16 cellular contexts compared by ENCODE assay signal in genomic region chr6:104640141-104640700, GRCh38.
DNase-seq lines count a peak whose midpoint lies in the region; ATAC-seq and TF ChIP-seq lines count a peak whose summit lies in the region.
"Had no signal": no experiment of that assay in that cellular context is flagged by ENCODE, and none has a peak within 500 bp of the region (broad histone marks: within the 10 kb centered on the region; RNA-seq: fewer than 3 reads in every experiment).

No MANE protein-coding gene starts in this region.

- no peak overlapping the region for H3K4me3 Mint-ChIP-seq in stimulated activated naive B cell treated with anti-CD40 and anti-IgM and Interleukin-4, amounts not matched to agents 10 μg/mL and 1 μg/mL and 100 μg/mL, for 72 hours
- no peak overlapping the region for H3K4me3 Mint-ChIP-seq in activated CD8-positive, alpha-beta T cell treated with anti-CD3 and anti-CD28 coated beads for 36 hours
- H3K4me3 Mint-ChIP-seq in activated T-helper 17 cell treated with anti-CD3 and anti-CD28 coated beads, Interleukin-2, amount 50 U/mL, for 72 hours = no peak overlapping the region
- H3K4me3 Mint-ChIP-seq: activated CD8-positive, alpha-beta memory T cell treated with anti-CD3 and anti-CD28 coated beads, Interleukin-2, amount 10 ng/mL, durations not matched to agents 7 days and 5 days; naive thymus-derived CD4-positive, alpha-beta T cell had no signal

- TF ChIP-seq EP300 in esophagus muscularis mucosa (IDR thresholded peaks at IDR 0.05) = no peak

- no peaks in the 10 kb centered on the region for H3K9me3 Mint-ChIP-seq in stimulated activated naive B cell treated with anti-CD40 and anti-IgM and Interleukin-4, amounts not matched to agents 10 μg/mL and 1 μg/mL and 100 μg/mL, for 72 hours
- no peaks in the 10 kb centered on the region for H3K9me3 Mint-ChIP-seq in activated CD8-positive, alpha-beta T cell treated with anti-CD3 and anti-CD28 coated beads for 36 hours
- H3K9me3 Mint-ChIP-seq in activated T-helper 17 cell treated with anti-CD3 and anti-CD28 coated beads, Interleukin-2, amount 50 U/mL, for 72 hours = no peaks in the 10 kb centered on the region

- H3K27me3 Mint-ChIP-seq in stimulated activated naive B cell treated with anti-CD40 and anti-IgM and Interleukin-4, amounts not matched to agents 10 μg/mL and 1 μg/mL and 100 μg/mL, for 72 hours = no peaks in the 10 kb centered on the region
- no peaks in the 10 kb centered on the region for H3K27me3 Mint-ChIP-seq in activated CD8-positive, alpha-beta T cell treated with anti-CD3 and anti-CD28 coated beads for 36 hours
- no peaks in the 10 kb centered on the region for H3K27me3 Mint-ChIP-seq in activated T-helper 17 cell treated with anti-CD3 and anti-CD28 coated beads, Interleukin-2, amount 50 U/mL, for 72 hours

- WGBS in esophagus muscularis mucosa = 44% methylated on average over 5 of the region's 5 CpGs

- H3K36me3 Mint-ChIP-seq in stimulated activated naive B cell treated with anti-CD40 and anti-IgM and Interleukin-4, amounts not matched to agents 10 μg/mL and 1 μg/mL and 100 μg/mL, for 72 hours = no peaks in the 10 kb centered on the region
- no peaks in the 10 kb centered on the region for H3K36me3 Mint-ChIP-seq in activated CD8-positive, alpha-beta T cell treated with anti-CD3 and anti-CD28 coated beads for 36 hours (ENCODE audit: low read depth)
- H3K36me3 Mint-ChIP-seq in activated T-helper 17 cell treated with anti-CD3 and anti-CD28 coated beads, Interleukin-2, amount 50 U/mL, for 72 hours (ENCODE audit: low read depth) = no peaks in the 10 kb centered on the region
- H3K36me3 Mint-ChIP-seq: activated CD8-positive, alpha-beta memory T cell treated with anti-CD3 and anti-CD28 coated beads, Interleukin-2, amount 10 ng/mL, durations not matched to agents 7 days and 5 days; naive thymus-derived CD4-positive, alpha-beta T cell had no signal

- intact Hi-C loops in esophagus muscularis mucosa (cut with DNase I) = no loop called here
- intact Hi-C loops in activated CD8-positive, alpha-beta T cell treated with anti-CD3 and anti-CD28 coated beads for 36 hours (cut with micrococcal nuclease) = no loop called here

- H3K4me3 ChIP-seq in RWPE2 (ENCODE audit: severe bottlenecking) (no peak overlapping the region), esophagus muscularis mucosa (no peak overlapping the region)
- H3K4me3 ChIP-seq: left lung had no signal

- peaks cover 4 to 30% of the 10 kb centered on the region in 2 donors for H3K4me1 Mint-ChIP-seq in stimulated activated naive B cell treated with anti-CD40 and anti-IgM and Interleukin-4, amounts not matched to agents 10 μg/mL and 1 μg/mL and 100 μg/mL, for 72 hours
- peaks cover 3% of the 10 kb centered on the region for H3K4me1 Mint-ChIP-seq in activated CD8-positive, alpha-beta T cell treated with anti-CD3 and anti-CD28 coated beads for 36 hours (ENCODE audit: low read depth)
- H3K4me1 Mint-ChIP-seq in activated T-helper 17 cell treated with anti-CD3 and anti-CD28 coated beads, Interleukin-2, amount 50 U/mL, for 72 hours = no peaks in the 10 kb centered on the region

- no peaks in the 10 kb centered on the region for H3K27me3 ChIP-seq in RWPE2 (ENCODE audit: insufficient read depth, poor library complexity, severe bottlenecking)
- H3K27me3 ChIP-seq in esophagus muscularis mucosa = no peaks in the 10 kb centered on the region
- H3K27me3 ChIP-seq: left lung had no signal

- ATAC-seq in HG03378 (IDR thresholded peaks at IDR 0.05; ENCODE audit: unreplicated experiment) (peak; percentile 8), RWPE2 (ENCODE audit: low read depth) (no peak)
- ATAC-seq in stimulated activated naive B cell treated with anti-CD40 and anti-IgM and Interleukin-4, amounts not matched to agents 10 μg/mL and 1 μg/mL and 100 μg/mL, for 72 hours (replicated peaks) = no peak
- no peak for ATAC-seq in activated CD8-positive, alpha-beta T cell treated with anti-CD3 and anti-CD28 coated beads for 36 hours
- no peak for ATAC-seq in activated T-helper 17 cell treated with anti-CD3 and anti-CD28 coated beads, Interleukin-2, amount 50 U/mL, for 72 hours (replicated peaks)
- ATAC-seq: activated CD4-positive, CD25-positive, alpha-beta regulatory T cell treated with anti-CD3 and anti-CD28 coated beads, Interleukin-2, amount 50 U/mL, for 24 hours; activated CD8-positive, alpha-beta memory T cell treated with anti-CD3 and anti-CD28 coated beads, Interleukin-2, amount 10 ng/mL, durations not matched to agents 7 days and 5 days had no signal

- no peaks in the 10 kb centered on the region for H3K36me3 ChIP-seq in RWPE2 (ENCODE audit: low read depth)
- no peaks in the 10 kb centered on the region for H3K36me3 ChIP-seq in esophagus muscularis mucosa
- H3K36me3 ChIP-seq: left lung had no signal

- DNase-seq in RWPE2 (ENCODE audit: low spot score) = no peak
- no peak for DNase-seq in esophagus muscularis mucosa (ENCODE audit: extremely low spot score)
- DNase-seq in stimulated activated naive B cell treated with anti-CD40 and anti-IgM and Interleukin-4, amounts not matched to agents 10 μg/mL and 1 μg/mL and 100 μg/mL, for 72 hours = no peak
- no peak for DNase-seq in NCI-H187 treated with DMSO at 0.1 percent for 48 hours (lab: John Stamatoyannopoulos, UW)
- no peak for DNase-seq in activated CD8-positive, alpha-beta T cell treated with anti-CD3 and anti-CD28 coated beads for 36 hours
- DNase-seq: activated CD8-positive, alpha-beta memory T cell treated with anti-CD3 and anti-CD28 coated beads, Interleukin-2, amount 10 ng/mL, durations not matched to agents 7 days and 5 days; C1 segment of cervical spinal cord; effector CD8-positive, alpha-beta T cell; GOT3; left lung; naive thymus-derived CD4-positive, alpha-beta T cell; NCI-H2029 treated with DMSO at 0.1 percent for 48 hours; stimulated activated CD4-positive, alpha-beta T cell treated with anti-CD3 and anti-CD28 coated beads, Interleukin-15, amount 100 ng/mL, for 24 hours had no signal

- CTCF ChIA-PET in activated CD8-positive, alpha-beta T cell treated with anti-CD3 and anti-CD28 coated beads for 36 hours (lab: Charles Lee) = no interaction called here

- TF ChIP-seq CTCF in RWPE2 (IDR thresholded peaks at IDR 0.05; ENCODE audit: poor library complexity, severe bottlenecking) = no peak
- TF ChIP-seq CTCF in esophagus muscularis mucosa (IDR thresholded peaks at IDR 0.05) = no peak
- no peak for TF ChIP-seq CTCF in activated CD8-positive, alpha-beta T cell treated with anti-CD3 and anti-CD28 coated beads for 36 hours (IDR thresholded peaks at IDR 0.05)

- peak overlapping the region; percentile 37 for H3K27ac Mint-ChIP-seq in stimulated activated naive B cell treated with anti-CD40 and anti-IgM and Interleukin-4, amounts not matched to agents 10 μg/mL and 1 μg/mL and 100 μg/mL, for 72 hours
- no peak overlapping the region for H3K27ac Mint-ChIP-seq in activated CD8-positive, alpha-beta T cell treated with anti-CD3 and anti-CD28 coated beads for 36 hours
- no peak overlapping the region for H3K27ac Mint-ChIP-seq in activated T-helper 17 cell treated with anti-CD3 and anti-CD28 coated beads, Interleukin-2, amount 50 U/mL, for 72 hours
- H3K27ac Mint-ChIP-seq: activated CD8-positive, alpha-beta memory T cell treated with anti-CD3 and anti-CD28 coated beads, Interleukin-2, amount 10 ng/mL, durations not matched to agents 7 days and 5 days; naive thymus-derived CD4-positive, alpha-beta T cell had no signal

- peaks cover 30% of the 10 kb centered on the region for H3K4me1 ChIP-seq in RWPE2 (ENCODE audit: insufficient read depth, poor library complexity, severe bottlenecking)
- H3K4me1 ChIP-seq in esophagus muscularis mucosa = peaks cover 6 to 15% (median 10%) of the 10 kb centered on the region in 4 donors

- H3K27ac ChIP-seq in RWPE2 (ENCODE audit: poor library complexity, severe bottlenecking) = peak overlapping the region; percentile 59
- peak overlapping the region; percentile 20 to 55 (median 52) for H3K27ac ChIP-seq in esophagus muscularis mucosa (replicated peaks in 1 of 4)

- TF ChIP-seq POLR2A in esophagus muscularis mucosa (IDR thresholded peaks at IDR 0.05; ENCODE audit: low read depth) = no peak

- POLR2A ChIA-PET in activated CD8-positive, alpha-beta T cell treated with anti-CD3 and anti-CD28 coated beads for 36 hours (lab: Charles Lee) = no interaction called here

- H3K9me3 ChIP-seq in RWPE2 (ENCODE audit: severe bottlenecking) (no peaks in the 10 kb centered on the region), esophagus muscularis mucosa (no peaks in the 10 kb centered on the region)
- H3K9me3 ChIP-seq: left lung had no signal
